Comparison of ENCODE assay signal across 11 cellular contexts in genomic region chr20:17228624-17229061, GRCh38. TPM values are rescaled to one million over a fixed set of nuclear protein-coding genes. Genes with fewer than 3 reads are reported as not detected.
DNase-seq lines count a peak whose midpoint lies in the region; ATAC-seq, FAIRE-seq and TF ChIP-seq lines count a peak whose summit lies in the region.
"Had no signal": no experiment of that assay in that cellular context is flagged by ENCODE, and none has a peak within 500 bp of the region (broad histone marks: within the 10 kb centered on the region; RNA-seq: fewer than 3 reads in every experiment).

No MANE protein-coding gene starts in this region.

- no peak overlapping the region for H2AK5ac ChIP-seq in H1 (ENCODE audit: low read depth, low read length)
- H2AK5ac ChIP-seq in neuronal stem cell (ENCODE audit: low read depth, low read length): no peak overlapping the region

- no peak overlapping the region for H4K5ac ChIP-seq in H1 (ENCODE audit: insufficient read length, low read depth, low read length)

- TF ChIP-seq POLR2A in H1 (IDR thresholded peaks at IDR 0.05; ENCODE audit: control extremely low read depth in 1 of 2, low read depth in 2 of 2, low read length in 2 of 2): no peak

- H3K18ac ChIP-seq in H1 (ENCODE audit: extremely low read depth, low read length) (no peak overlapping the region), neuronal stem cell (ENCODE audit: low read length) (peak overlapping the region; percentile 55)

- H3K79me1 ChIP-seq in H1 (ENCODE audit: low read depth, low read length) (no peaks in the 10 kb centered on the region), neuronal stem cell (ENCODE audit: low read depth, low read length) (no peaks in the 10 kb centered on the region)

- no peak overlapping the region for H2BK5ac ChIP-seq in H1 (ENCODE audit: low read depth, low read length)
- no peak overlapping the region for H2BK5ac ChIP-seq in neuronal stem cell (ENCODE audit: low read length)

- H3K56ac ChIP-seq in H1 (replicated peaks; ENCODE audit: insufficient read length, low read depth, low read length): no peak overlapping the region

- H3K9me3 Mint-ChIP-seq in GM23338: no peaks in the 10 kb centered on the region
- H3K9me3 Mint-ChIP-seq in stimulated activated naive B cell treated with anti-CD40 and anti-IgM and Interleukin-4, amounts not matched to agents 10 μg/mL and 1 μg/mL and 100 μg/mL, for 72 hours: peaks cover 3 to 5% of the 10 kb centered on the region in 2 donors

- TF ChIP-seq EP300 in H1 (IDR thresholded peaks at IDR 0.05; ENCODE audit: borderline replicate concordance in 1 of 2, low read depth in 2 of 2, low read length in 2 of 2): no peak

- no peaks in the 10 kb centered on the region for H3K36me3 ChIP-seq in GM23338 (ENCODE audit: insufficient read depth)
- no peaks in the 10 kb centered on the region for H3K36me3 ChIP-seq in H1 (ENCODE audit: control insufficient read depth in 2 of 4, insufficient read depth in 4 of 4, low read length in 3 of 4)
- H3K36me3 ChIP-seq in neuronal stem cell (replicated peaks in 1 of 2; ENCODE audit: control insufficient read depth in 2 of 2, insufficient read depth in 2 of 2, low read length in 2 of 2): no peaks in the 10 kb centered on the region

- H3K14ac ChIP-seq in H1 (ENCODE audit: insufficient read length) (no peak overlapping the region), neuronal stem cell (ENCODE audit: low read length) (no peak overlapping the region)

- peaks cover 30% of the 10 kb centered on the region for H3K4me1 Mint-ChIP-seq in GM23338
- peaks cover 5 to 16% of the 10 kb centered on the region in 2 donors for H3K4me1 Mint-ChIP-seq in stimulated activated naive B cell treated with anti-CD40 and anti-IgM and Interleukin-4, amounts not matched to agents 10 μg/mL and 1 μg/mL and 100 μg/mL, for 72 hours

- WGBS in H1 (ENCODE audit: extremely low coverage in 1 of 2, insufficient coverage in 1 of 2, insufficient read length in 1 of 2, insufficient replicate concordance in 2 of 2, low coverage in 1 of 2, low lambda C conversion rate in 2 of 2, missing lambda C conversion rate in 1 of 2), 2 experiments: 2% methylated on average over 22 of the region's 25 CpGs; no CpG with 5 or more reads in 1 of the 2 experiments
- WGBS in neuronal stem cell (ENCODE audit: extremely low coverage in 2 of 2, insufficient read length in 2 of 2, insufficient replicate concordance in 1 of 2), 2 donors: no CpG with 5 or more reads among the region's 25 CpGs

- H4K20me1 ChIP-seq in GM23338 (replicated peaks; ENCODE audit: insufficient read depth) (peaks cover 3% of the 10 kb centered on the region; the same call in 1 of the 2 replicates), H1 (replicated peaks in 1 of 2; ENCODE audit: control insufficient read depth in 1 of 2, insufficient read depth in 2 of 2, low read length in 2 of 2) (no peaks in the 10 kb centered on the region)

- TF ChIP-seq CTCF in GM23338 (conservative IDR thresholded peaks at IDR 0.05; ENCODE audit: low read depth in 2 of 2) (no peak), H1 (IDR thresholded peaks at IDR 0.05; ENCODE audit: control extremely low read depth in 1 of 3, insufficient read depth in 1 of 3, low read depth in 1 of 3, low read length in 3 of 3) (peak in 1 of 3 experiments; percentile 15; a peak in 1 of 4 replicates)

- H3K23me2 ChIP-seq in H1 (ENCODE audit: low read depth, low read length): peaks cover 22% of the 10 kb centered on the region; the same call in 1 of the 2 replicates

- TF ChIP-seq RAD21 in H1 (IDR thresholded peaks at IDR 0.05 in 1 of 2, conservative IDR thresholded peaks at IDR 0.05 in 1 of 2; ENCODE audit: low read depth in 2 of 2, low read length in 2 of 2): no peak

- no peak overlapping the region for H2BK20ac ChIP-seq in H1 (ENCODE audit: low read length)

- peak overlapping the region; percentile 81 for H3K4me3 Mint-ChIP-seq in GM23338
- H3K4me3 Mint-ChIP-seq in stimulated activated naive B cell treated with anti-CD40 and anti-IgM and Interleukin-4, amounts not matched to agents 10 μg/mL and 1 μg/mL and 100 μg/mL, for 72 hours: no peak overlapping the region
- H3K4me3 Mint-ChIP-seq: CD8-positive, alpha-beta memory T cell had no signal

- H3K23ac ChIP-seq in H1 (ENCODE audit: insufficient read length) (no peak overlapping the region), neuronal stem cell (ENCODE audit: low read depth, low read length, poor library complexity) (no peak overlapping the region)

- H3K9me2 ChIP-seq in GM23338 (ENCODE audit: insufficient read depth): no peaks in the 10 kb centered on the region

- no peak overlapping the region for H3K27ac Mint-ChIP-seq in GM23338
- no peak overlapping the region for H3K27ac Mint-ChIP-seq in stimulated activated naive B cell treated with anti-CD40 and anti-IgM and Interleukin-4, amounts not matched to agents 10 μg/mL and 1 μg/mL and 100 μg/mL, for 72 hours
- H3K27ac Mint-ChIP-seq: CD8-positive, alpha-beta memory T cell had no signal

- peak; percentile 67 for DNase-seq in GM23338 (ENCODE audit: low spot score)
- peak; percentile 63 for DNase-seq in NCI-H2196 (lab: John Stamatoyannopoulos, UW; ENCODE audit: unreplicated experiment)
- DNase-seq in H1 (ENCODE audit: low read depth in 1 of 2, low spot score in 2 of 2): peak in 1 of 2 experiments; percentile 76
- DNase-seq in neuronal stem cell (ENCODE audit: low spot score): no peak
- DNase-seq in activated T-cell treated with anti-CD3 and anti-CD28 coated beads, Interleukin-2, amount 50 U/mL, for 48 hours: no peak
- DNase-seq in stimulated activated naive B cell treated with anti-CD40 and anti-IgM and Interleukin-4, amounts not matched to agents 10 μg/mL and 1 μg/mL and 100 μg/mL, for 72 hours: no peak
- DNase-seq: activated CD8-positive, alpha-beta memory T cell treated with anti-CD3 and anti-CD28 coated beads, Interleukin-2, amount 50 U/mL, for 48 hours; CD8-positive, alpha-beta memory T cell; stimulated activated CD4-positive, alpha-beta T cell treated with anti-CD3 and anti-CD28 coated beads, Interleukin-2, amount 100 ng/mL, for 48 hours had no signal

- H3K4ac ChIP-seq in H1 (replicated peaks; ENCODE audit: insufficient read length, low read depth, low read length) (no peak overlapping the region), neuronal stem cell (ENCODE audit: low read length) (no peak overlapping the region)

- H3K4me2 ChIP-seq in GM23338 (peak overlapping the region; percentile 92), H1 (ENCODE audit: insufficient read depth in 1 of 2, low read depth in 2 of 2, low read length in 2 of 2) (peak overlapping the region; percentile 96), neuronal stem cell (ENCODE audit: insufficient read depth, low read length, poor library complexity, severe bottlenecking) (peak overlapping the region; percentile 58)

- no peak for FAIRE-seq in H1 (lab: Jason Lieb, UNC)

- no peak overlapping the region for H2BK15ac ChIP-seq in H1 (ENCODE audit: low read length)
- no peak overlapping the region for H2BK15ac ChIP-seq in neuronal stem cell (ENCODE audit: low read length)

- H3K27me3 Mint-ChIP-seq in GM23338 (ENCODE audit: insufficient read depth, low read depth, poor library complexity): peaks cover 48% of the 10 kb centered on the region
- peaks cover 62 to 64% of the 10 kb centered on the region in 2 donors for H3K27me3 Mint-ChIP-seq in stimulated activated naive B cell treated with anti-CD40 and anti-IgM and Interleukin-4, amounts not matched to agents 10 μg/mL and 1 μg/mL and 100 μg/mL, for 72 hours

- H2AFZ ChIP-seq in GM23338 (peak overlapping the region; percentile 85), H1 (ENCODE audit: low read length) (no peak overlapping the region), neuronal stem cell (ENCODE audit: low read length) (no peak overlapping the region)

- CTCF ChIA-PET in H1 (lab: Charles Lee; ENCODE audit: partially characterized antibody): interaction anchor here (0.8 to 3.0 kb wide), 3 partner anchors 18 to 426 kb away, joined by 3 to 16 read pairs (median 3); no protein-coding TSS in a partner anchor

- H3K4me3 ChIP-seq in GM23338 (peak overlapping the region; percentile 66), H1 (ENCODE audit: extremely low read depth in 1 of 4, insufficient read depth in 2 of 4, low read depth in 3 of 4, low read length in 4 of 4) (peak overlapping the region; percentile 46 to 65 (median 62)), neuronal stem cell (ENCODE audit: low read length in 2 of 2) (peak overlapping the region in 1 of 2 donors; percentile 71)

- POLR2A ChIA-PET in H1 (lab: Charles Lee; ENCODE audit: partially characterized antibody): no interaction called here

- no peaks in the 10 kb centered on the region for H3K36me3 Mint-ChIP-seq in GM23338 (ENCODE audit: low read depth)
- H3K36me3 Mint-ChIP-seq in stimulated activated naive B cell treated with anti-CD40 and anti-IgM and Interleukin-4, amounts not matched to agents 10 μg/mL and 1 μg/mL and 100 μg/mL, for 72 hours: peaks cover 0 to 3% of the 10 kb centered on the region in 2 donors

- ATAC-seq in GM23338 (peak; percentile 20), HG03196 (IDR thresholded peaks at IDR 0.05; ENCODE audit: unreplicated experiment) (no peak), GM21528 (IDR thresholded peaks at IDR 0.05; ENCODE audit: low FRiP score, unreplicated experiment) (no peak)
- ATAC-seq in stimulated activated naive B cell treated with anti-CD40 and anti-IgM and Interleukin-4, amounts not matched to agents 10 μg/mL and 1 μg/mL and 100 μg/mL, for 72 hours (replicated peaks): no peak

- H3K9me3 ChIP-seq in H1 (ENCODE audit: insufficient read depth in 2 of 2, low read depth in 1 of 2, low read length in 1 of 2) (no peaks in the 10 kb centered on the region), neuronal stem cell (replicated peaks in 1 of 2; ENCODE audit: control insufficient read depth in 2 of 2, insufficient read depth in 1 of 2, low read depth in 1 of 2, low read length in 2 of 2) (no peaks in the 10 kb centered on the region)

- H3K9ac ChIP-seq in H1 (replicated peaks in 1 of 4; ENCODE audit: extremely low read depth in 1 of 4, low read depth in 3 of 4, low read length in 3 of 4) (no peak overlapping the region), neuronal stem cell (ENCODE audit: low read depth, low read length, poor library complexity) (no peak overlapping the region)

- no peak overlapping the region for H2BK12ac ChIP-seq in H1 (ENCODE audit: low read depth, low read length)
- H2BK12ac ChIP-seq in neuronal stem cell (ENCODE audit: low read length): no peak overlapping the region

- no peak overlapping the region for H2BK120ac ChIP-seq in H1 (replicated peaks; ENCODE audit: low read depth, low read length)
- no peak overlapping the region for H2BK120ac ChIP-seq in neuronal stem cell (ENCODE audit: low read depth, low read length)

- H3K79me2 ChIP-seq in GM23338 (replicated peaks; ENCODE audit: insufficient read depth) (no peaks in the 10 kb centered on the region), H1 (ENCODE audit: control insufficient read depth in 1 of 2, insufficient read depth in 2 of 2, low read length in 2 of 2) (no peaks in the 10 kb centered on the region)

- peaks cover 27% of the 10 kb centered on the region for H3K4me1 ChIP-seq in GM23338 (ENCODE audit: insufficient read depth)
- H3K4me1 ChIP-seq in H1 (replicated peaks in 1 of 4; ENCODE audit: control insufficient read depth in 3 of 4, insufficient read depth in 4 of 4, low read length in 3 of 4): peaks cover 3 to 16% (median 11%) of the 10 kb centered on the region in 4 experiments
- H3K4me1 ChIP-seq in neuronal stem cell (ENCODE audit: control insufficient read depth in 2 of 2, insufficient read depth in 1 of 2, low read depth in 1 of 2, low read length in 2 of 2): peaks cover 0 to 15% of the 10 kb centered on the region in 2 donors

- H4K91ac ChIP-seq in H1 (replicated peaks; ENCODE audit: insufficient read length, low read length) (no peak overlapping the region), neuronal stem cell (ENCODE audit: low read depth, low read length, poor library complexity) (no peak overlapping the region)

- no peak overlapping the region for H4K8ac ChIP-seq in H1 (ENCODE audit: extremely low read depth, insufficient read depth, low read length)
- no peak overlapping the region for H4K8ac ChIP-seq in neuronal stem cell (ENCODE audit: low read depth, low read length)

- H3F3A ChIP-seq in GM23338 (replicated peaks; ENCODE audit: low read depth): 0 out of 2 replicates have a peak, but pooled peaks cover 3% of the 10 kb centered on the region

- H3K27me3 ChIP-seq in GM23338 (ENCODE audit: insufficient read depth): peaks cover 62% of the 10 kb centered on the region
- peaks cover 1 to 33% (median 29%) of the 10 kb centered on the region in 4 experiments for H3K27me3 ChIP-seq in H1 (replicated peaks in 1 of 4; ENCODE audit: control insufficient read depth in 3 of 4, extremely low read depth in 1 of 4, insufficient read depth in 3 of 4, low read length in 3 of 4)
- H3K27me3 ChIP-seq in neuronal stem cell (ENCODE audit: control insufficient read depth in 3 of 3, insufficient read depth in 3 of 3, low read depth in 1 of 3, low read length in 3 of 3): peaks cover 3 to 52% (median 31%) of the 10 kb centered on the region in 3 experiments

- H3K27ac ChIP-seq in GM23338 (ENCODE audit: low read depth): no peak overlapping the region
- no peak overlapping the region for H3K27ac ChIP-seq in H1 (ENCODE audit: low read depth, low read length)
- no peak overlapping the region for H3K27ac ChIP-seq in neuronal stem cell (replicated peaks; ENCODE audit: low read length)

RNA-seq across cellular contexts. Expression of gene PCSK2, which starts 1.8 kb away (rescaled TPM):
- total RNA-seq in GM23338 (2014; rRNA removed; shearing (Covaris generic)): 0.54 and 1.1 TPM in 2 replicates
- polyA plus RNA-seq in GM23338 (2016; fragmentation: Nextera tagmentation; extraction: Ambion mirVana) (0.37 and 0.68 TPM in 2 replicates), H1 (2011; rRNA removed) (2.6 and 4.2 TPM in 2 replicates)
- 1.9 and 2.1 TPM in 2 replicates for total RNA-seq in H1 (2021; fragmentation: NEBNext Ultra II Directional; extraction: Animal tissue kit (Norgen Biotek cat#: 25700))
- polyA plus RNA-seq in H1 (2011; cell fraction: cytosol; rRNA removed): 2.7 TPM
- 2.6 TPM for polyA plus RNA-seq in H1 (2011; cell fraction: nucleus; rRNA removed)
- 2.4 to 4.1 TPM (median 3.5 TPM) in 4 replicates for polyA plus RNA-seq in H1 (2012, experiment 1 of 2)
- polyA plus RNA-seq in H1 (2012, experiment 2 of 2): 1.5 TPM
- polyA plus RNA-seq in H1 (2013, experiment 1 of 2): 1.4 TPM
- 1.1 TPM for polyA plus RNA-seq in H1 (2013, experiment 2 of 2)
- polyA minus RNA-seq in H1 (2011; rRNA and poly(A)+ RNA removed): 1.2 and 3.5 TPM in 2 replicates
- polyA minus RNA-seq in H1 (2011; cell fraction: cytosol; rRNA and poly(A)+ RNA removed): 1.6 TPM
- 1.2 TPM for polyA minus RNA-seq in H1 (2011; cell fraction: nucleus; rRNA and poly(A)+ RNA removed)
- 0.82 TPM for polyA plus RNA-seq in neuronal stem cell (2013, experiment 1 of 2)
- polyA plus RNA-seq in neuronal stem cell (2013, experiment 2 of 2): 0.80 TPM
- total RNA-seq: CD8-positive, alpha-beta memory T cell had no signal
- polyA plus RNA-seq: CD8-positive, alpha-beta memory T cell had no signal

Comparison
In these comparisons a context has a peak if more than half of its experiments do, and no peak if none do; other contexts are left out.
1. DNase-seq: peak in GM23338 (single experiment) and NCI-H2196 (single experiment); none in neuronal stem cell (single experiment), activated T-cell treated with anti-CD3 and anti-CD28 coated beads, Interleukin-2, amount 50 U/mL, for 48 hours (0 of 2) and stimulated activated naive B cell treated with anti-CD40 and anti-IgM and Interleukin-4, amounts not matched to agents 10 μg/mL and 1 μg/mL and 100 μg/mL, for 72 hours (single experiment).
2. Peak in every context shown above with its lines, with median percentiles within 50 percentile points of each other: H3K4me2 ChIP-seq.